In genomic region chr17:79987890-79988162, GRCh38 we compare ENCODE assay signal across 1 cellular context.
TF ChIP-seq lines count a peak whose summit lies in the region.

No MANE protein-coding gene starts in this region.

TF ChIP-seq in A549, 52 proteins besides CTCF, POLR2A, EP300 and RAD21:
- TF ChIP-seq CBX8 (IDR thresholded peaks at IDR 0.05) (no peak), HDAC2 (IDR thresholded peaks at IDR 0.05) (no peak), ESRRA (IDR thresholded peaks at IDR 0.05; ENCODE audit: borderline replicate concordance, low read length) (no peak), FOSL2 (IDR thresholded peaks at IDR 0.05) (no peak), FOSL2 (CRISPR knock-in tag; IDR thresholded peaks at IDR 0.05) (no peak), RARB (CRISPR knock-in tag; IDR thresholded peaks at IDR 0.05) (no peak), BHLHE40 (IDR thresholded peaks at IDR 0.05; ENCODE audit: low read depth, low read length) (no peak), MAZ (IDR thresholded peaks at IDR 0.05; ENCODE audit: borderline replicate concordance, low read depth, low read length) (no peak), CEBPB (IDR thresholded peaks at IDR 0.05) (no peak), POLR2AphosphoS2 (conservative IDR thresholded peaks at IDR 0.05; ENCODE audit: low read length) (no peak), CBX2 (IDR thresholded peaks at IDR 0.05; ENCODE audit: borderline replicate concordance, low read depth) (no peak)
- TF ChIP-seq, protein P1, sequence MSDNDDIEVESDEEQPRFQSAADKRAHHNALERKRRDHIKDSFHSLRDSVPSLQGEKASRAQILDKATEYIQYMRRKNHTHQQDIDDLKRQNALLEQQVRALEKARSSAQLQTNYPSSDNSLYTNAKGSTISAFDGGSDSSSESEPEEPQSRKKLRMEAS (IDR thresholded peaks at IDR 0.05): no peak
- TF ChIP-seq, protein P2, sequence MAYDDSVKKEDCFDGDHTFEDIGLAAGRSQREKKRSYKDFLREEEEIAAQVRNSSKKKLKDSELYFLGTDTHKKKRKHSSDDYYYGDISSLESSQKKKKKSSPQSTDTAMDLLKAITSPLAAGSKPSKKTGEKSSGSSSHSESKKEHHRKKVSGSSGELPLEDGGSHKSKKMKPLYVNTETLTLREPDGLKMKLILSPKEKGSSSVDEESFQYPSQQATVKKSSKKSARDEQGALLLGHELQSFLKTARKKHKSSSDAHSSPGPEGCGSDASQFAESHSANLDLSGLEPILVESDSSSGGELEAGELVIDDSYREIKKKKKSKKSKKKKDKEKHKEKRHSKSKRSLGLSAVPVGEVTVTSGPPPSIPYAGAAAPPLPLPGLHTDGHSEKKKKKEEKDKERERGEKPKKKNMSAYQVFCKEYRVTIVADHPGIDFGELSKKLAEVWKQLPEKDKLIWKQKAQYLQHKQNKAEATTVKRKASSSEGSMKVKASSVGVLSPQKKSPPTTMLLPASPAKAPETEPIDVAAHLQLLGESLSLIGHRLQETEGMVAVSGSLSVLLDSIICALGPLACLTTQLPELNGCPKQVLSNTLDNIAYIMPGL (CRISPR knock-in tag; IDR thresholded peaks at IDR 0.05; ENCODE audit: borderline replicate concordance): no peak
- TF ChIP-seq, protein P3, sequence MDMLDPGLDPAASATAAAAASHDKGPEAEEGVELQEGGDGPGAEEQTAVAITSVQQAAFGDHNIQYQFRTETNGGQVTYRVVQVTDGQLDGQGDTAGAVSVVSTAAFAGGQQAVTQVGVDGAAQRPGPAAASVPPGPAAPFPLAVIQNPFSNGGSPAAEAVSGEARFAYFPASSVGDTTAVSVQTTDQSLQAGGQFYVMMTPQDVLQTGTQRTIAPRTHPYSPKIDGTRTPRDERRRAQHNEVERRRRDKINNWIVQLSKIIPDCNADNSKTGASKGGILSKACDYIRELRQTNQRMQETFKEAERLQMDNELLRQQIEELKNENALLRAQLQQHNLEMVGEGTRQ (IDR thresholded peaks at IDR 0.05): no peak
